ENCODE assay signal across 1 cellular context in genomic region chr20:48728042-48728837, GRCh38.
TF ChIP-seq lines count a peak whose summit lies in the region.

No MANE protein-coding gene starts in this region.

TF ChIP-seq in GM23338, 12 proteins besides CTCF, POLR2A, EP300 and RAD21 (continued from another document):
- TF ChIP-seq ZNF462 (CRISPR knock-in tag; IDR thresholded peaks at IDR 0.05) = no peak
- no peak for TF ChIP-seq ZNF114 (CRISPR knock-in tag; IDR thresholded peaks at IDR 0.05)
- TF ChIP-seq JUNB (IDR thresholded peaks at IDR 0.05; ENCODE audit: unreplicated experiment) = no peak
- TF ChIP-seq STAT1 (IDR thresholded peaks at IDR 0.05; ENCODE audit: unreplicated experiment) = no peak
- TF ChIP-seq POLR2AphosphoS5 (IDR thresholded peaks at IDR 0.05; ENCODE audit: low read depth) = no peak
- TF ChIP-seq ETS1 (IDR thresholded peaks at IDR 0.05) = no peak
- no peak for TF ChIP-seq ZNF331 (CRISPR knock-in tag; IDR thresholded peaks at IDR 0.05; ENCODE audit: low read depth)
- no peak for TF ChIP-seq CREB1 (CRISPR knock-in tag; IDR thresholded peaks at IDR 0.05; ENCODE audit: low read depth)
- no peak for TF ChIP-seq EZH2 (IDR thresholded peaks at IDR 0.05; ENCODE audit: low read depth, unreplicated experiment)
